In the genomic region with DNA sequence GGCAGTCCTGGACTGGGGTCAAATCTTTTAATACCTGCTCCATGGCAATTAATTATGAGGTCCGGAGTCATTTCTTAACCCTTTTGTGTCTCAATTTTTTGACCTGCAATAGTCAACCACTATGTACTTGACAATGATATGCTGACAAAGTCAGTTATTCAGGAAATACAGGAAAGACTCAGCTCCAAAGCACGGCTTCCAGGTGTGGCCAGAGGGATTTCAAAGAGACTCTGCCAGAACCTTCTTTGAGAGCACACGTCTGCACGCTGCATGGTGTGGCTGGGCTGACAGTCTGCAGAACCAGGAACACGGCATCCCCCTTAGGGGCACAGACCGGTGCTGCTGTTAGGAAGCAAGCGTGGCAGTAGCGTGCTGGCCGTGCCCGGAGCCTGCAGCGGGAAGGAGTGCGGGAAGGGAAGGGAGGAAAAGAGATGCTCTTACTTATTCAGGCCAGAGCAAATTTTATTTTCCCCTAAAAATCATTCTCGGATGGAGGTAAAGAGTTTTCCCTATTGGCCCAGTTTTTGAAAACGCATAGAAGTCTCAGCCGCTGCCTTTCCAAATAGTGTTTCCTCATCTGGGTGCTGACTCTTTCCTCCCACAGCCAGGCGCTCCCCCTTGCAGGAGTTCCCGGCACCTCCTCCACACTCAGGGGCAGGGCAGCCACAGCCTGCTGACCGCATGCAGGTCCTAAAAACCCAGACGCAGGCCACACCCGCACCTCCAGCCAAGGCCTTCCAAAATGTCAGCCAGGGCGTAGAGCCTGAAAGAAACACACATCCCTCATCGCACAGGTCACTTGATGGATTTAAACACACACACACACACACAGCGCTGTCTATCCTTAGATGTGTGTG, we compare ENCODE assay signal across 1 cellular context.
TF ChIP-seq lines count a peak whose summit lies in the region.

No MANE protein-coding gene starts in this region.

TF ChIP-seq in H1, 55 proteins besides CTCF, POLR2A, EP300 and RAD21 (continued from another document):
- TF ChIP-seq EZH2 (IDR thresholded peaks at IDR 0.05; ENCODE audit: low read depth, low read length, severe bottlenecking) (no peak), HDAC2 (IDR thresholded peaks at IDR 0.05; ENCODE audit: borderline replicate concordance in 1 of 2, low read depth in 2 of 2, low read length in 2 of 2) (no peak), SP2 (IDR thresholded peaks at IDR 0.05; ENCODE audit: low read length) (no peak), GABPA (IDR thresholded peaks at IDR 0.05; ENCODE audit: borderline replicate concordance, insufficient read depth, low read length) (no peak), PHF8 (conservative IDR thresholded peaks at IDR 0.05; ENCODE audit: low read depth, low read length) (no peak), CHD1 (IDR thresholded peaks at IDR 0.05; ENCODE audit: low read depth, low read length) (no peak), SP1 (IDR thresholded peaks at IDR 0.05; ENCODE audit: low read depth, low read length) (no peak)
